1 cellular context compared by ENCODE assay signal in genomic region chr19:13833330-13834265, GRCh38.
TF ChIP-seq lines count a peak whose summit lies in the region.

No MANE protein-coding gene starts in this region.

TF ChIP-seq in K562, 482 proteins besides CTCF, POLR2A, EP300 and RAD21 (continues in another document):
- peak; percentile 72 for TF ChIP-seq RBFOX2 (IDR thresholded peaks at IDR 0.05; ENCODE audit: low read depth, low read length)
- no peak for TF ChIP-seq MLX (CRISPR knock-in tag; conservative IDR thresholded peaks at IDR 0.05)
- TF ChIP-seq EWSR1 (IDR thresholded peaks at IDR 0.05; ENCODE audit: borderline replicate concordance, low read depth, partially characterized antibody): no peak
- peak; percentile 91 for TF ChIP-seq FOS (IDR thresholded peaks at IDR 0.05; ENCODE audit: extremely low read depth, insufficient read length)
- peak; percentile 88; the same call in 1 of the 2 replicates for TF ChIP-seq POLR2AphosphoS2 (IDR thresholded peaks at IDR 0.05; ENCODE audit: low read length)
- TF ChIP-seq E2F3 (CRISPR knock-in tag; IDR thresholded peaks at IDR 0.05): no peak
- no peak for TF ChIP-seq PPARD (CRISPR knock-in tag; IDR thresholded peaks at IDR 0.05)
- 0 out of 2 replicates have a peak, but pooled peaks have one; percentile 26 for TF ChIP-seq HNRNPL (IDR thresholded peaks at IDR 0.05; ENCODE audit: low read depth, low read length)
- 0 out of 2 replicates have a peak, but pooled peaks have one; percentile 36 for TF ChIP-seq PHF21A (IDR thresholded peaks at IDR 0.05; ENCODE audit: borderline replicate concordance, low read depth)
- 0 out of 2 replicates have a peak, but pooled peaks have one; percentile 16 for TF ChIP-seq LCOR (CRISPR knock-in tag; IDR thresholded peaks at IDR 0.05)
- TF ChIP-seq ZFP91 (CRISPR knock-in tag; IDR thresholded peaks at IDR 0.05): no peak
- TF ChIP-seq ASH1L (IDR thresholded peaks at IDR 0.05; ENCODE audit: borderline replicate concordance, low read depth, partially characterized antibody): peak; percentile 90
- TF ChIP-seq ZBED1 (IDR thresholded peaks at IDR 0.05): no peak
- TF ChIP-seq THAP12 (CRISPR knock-in tag; IDR thresholded peaks at IDR 0.05): no peak
- TF ChIP-seq POLR3A (IDR thresholded peaks at IDR 0.05; ENCODE audit: borderline replicate concordance, extremely low read depth, insufficient read depth, insufficient read length): no peak
- peak; percentile 57 for TF ChIP-seq SUPT5H (IDR thresholded peaks at IDR 0.05)
- 0 out of 2 replicates have a peak, but pooled peaks have one; percentile 16 for TF ChIP-seq SMAD4 (CRISPR knock-in tag; conservative IDR thresholded peaks at IDR 0.05)
- peak; percentile 37; the same call in 1 of the 2 replicates for TF ChIP-seq CEBPB (tag; IDR thresholded peaks at IDR 0.05)
- TF ChIP-seq SP1 (CRISPR knock-in tag; IDR thresholded peaks at IDR 0.05): peak; percentile 94
- TF ChIP-seq GMEB1 (CRISPR knock-in tag; IDR thresholded peaks at IDR 0.05): no peak
- no peak for TF ChIP-seq RBM17 (IDR thresholded peaks at IDR 0.05; ENCODE audit: borderline replicate concordance, low read depth, low read length)
- TF ChIP-seq ZNF253 (CRISPR knock-in tag; conservative IDR thresholded peaks at IDR 0.05): 0 out of 2 replicates have a peak, but pooled peaks have one; percentile 53
- TF ChIP-seq KLF13 (tag; IDR thresholded peaks at IDR 0.05; ENCODE audit: borderline replicate concordance, low read depth): no peak
- TF ChIP-seq HNRNPLL (IDR thresholded peaks at IDR 0.05; ENCODE audit: low read depth, low read length, poor library complexity, severe bottlenecking): peak; percentile 52
- no peak for TF ChIP-seq TOE1 (IDR thresholded peaks at IDR 0.05; ENCODE audit: borderline replicate concordance)
- TF ChIP-seq TOE1 (CRISPR knock-in tag; IDR thresholded peaks at IDR 0.05; ENCODE audit: borderline replicate concordance, low read depth): 0 out of 2 replicates have a peak, but pooled peaks have one; percentile 47
- peak in 1 of 2 experiments; percentile 94; a peak in 2 of 4 replicates for TF ChIP-seq TEAD1 (CRISPR knock-in tag; IDR thresholded peaks at IDR 0.05)
- TF ChIP-seq YY1 (IDR thresholded peaks at IDR 0.05; ENCODE audit: borderline replicate concordance in 1 of 3, control insufficient read depth in 1 of 3, extremely low read depth in 1 of 3, insufficient read depth in 3 of 3, insufficient read length in 1 of 3, insufficient replicate concordance in 2 of 3, low read depth in 1 of 3, low read length in 2 of 3): peak in 2 of 3 experiments; percentile 24 to 41
- TF ChIP-seq ZKSCAN1 (IDR thresholded peaks at IDR 0.05; ENCODE audit: low read depth, low read length): no peak
- TF ChIP-seq CREM (IDR thresholded peaks at IDR 0.05; ENCODE audit: low read depth): peak; percentile 63
- peak; percentile 72 for TF ChIP-seq CXXC5 (CRISPR knock-in tag; IDR thresholded peaks at IDR 0.05)
- peak; percentile 60 for TF ChIP-seq E2F8 (IDR thresholded peaks at IDR 0.05; ENCODE audit: low read depth, partially characterized antibody)
- no peak for TF ChIP-seq ZBTB49 (CRISPR knock-in tag; IDR thresholded peaks at IDR 0.05; ENCODE audit: borderline replicate concordance)
- TF ChIP-seq ZFPM2 (CRISPR knock-in tag; IDR thresholded peaks at IDR 0.05): 0 out of 2 replicates have a peak, but pooled peaks have one; percentile 83
- 0 out of 2 replicates have a peak, but pooled peaks have one; percentile 53 for TF ChIP-seq GABPB2 (CRISPR knock-in tag; conservative IDR thresholded peaks at IDR 0.05)
- no peak for TF ChIP-seq ZNF274 (IDR thresholded peaks at IDR 0.05; ENCODE audit: borderline replicate concordance, low read depth, low read length)
- TF ChIP-seq RERE (CRISPR knock-in tag; IDR thresholded peaks at IDR 0.05; ENCODE audit: borderline replicate concordance): no peak
- no peak for TF ChIP-seq ZNF398 (CRISPR knock-in tag; IDR thresholded peaks at IDR 0.05)
- peak; percentile 90 for TF ChIP-seq MBD2 (IDR thresholded peaks at IDR 0.05; ENCODE audit: borderline replicate concordance, low read depth)
- no peak for TF ChIP-seq CREB1 (IDR thresholded peaks at IDR 0.05)
- TF ChIP-seq CREB1 (CRISPR knock-in tag; IDR thresholded peaks at IDR 0.05): peak; percentile 71
- TF ChIP-seq CTBP1 (IDR thresholded peaks at IDR 0.05; ENCODE audit: borderline replicate concordance): peak; percentile 96
- 0 out of 2 replicates have a peak, but pooled peaks have one; percentile 28 for TF ChIP-seq ZEB2 (IDR thresholded peaks at IDR 0.05)
- TF ChIP-seq NFIC (IDR thresholded peaks at IDR 0.05): peak; percentile 77
- TF ChIP-seq TRIM24 (IDR thresholded peaks at IDR 0.05): no peak
